ENCODE assay signal across 8 cellular contexts in genomic region chr4:52712172-52712990, GRCh38. TPM values are rescaled to one million over a fixed set of nuclear protein-coding genes. Genes with fewer than 3 reads are reported as not detected.
DNase-seq lines count a peak whose midpoint lies in the region; ATAC-seq lines count a peak whose summit lies in the region.

No MANE protein-coding gene starts in this region.

- peak; percentile 68 for DNase-seq in DMS114 treated with DMSO at 0.1 percent for 48 hours (lab: John Stamatoyannopoulos, UW; ENCODE audit: unreplicated experiment)
- peak; percentile 100 for DNase-seq in HuH-7.5 (ENCODE audit: low spot score)
- DNase-seq in OCI-M1 (lab: John Stamatoyannopoulos, UW), result peak; percentile 97
- DNase-seq in activated T-cell treated with anti-CD3 and anti-CD28 coated beads, Interleukin-2, amount 50 U/mL, for 1 hour, result peak; percentile 95
- peak; percentile 86 for DNase-seq in epithelial cell of prostate (ENCODE audit: low read depth, low spot score)
- DNase-seq in mucosa of gallbladder (ENCODE audit: low spot score), result peak; percentile 99
- DNase-seq in stimulated activated CD8-positive, alpha-beta memory T cell treated with anti-CD3 and anti-CD28 coated beads, Interleukin-4, amount 100 ng/mL, for 24 hours (ENCODE audit: low read depth), result peak; percentile 98

- H3K27ac ChIP-seq in epithelial cell of prostate, result peak overlapping the region; percentile 83

- ATAC-seq in GM21528 (IDR thresholded peaks at IDR 0.05; ENCODE audit: low FRiP score, unreplicated experiment), result peak; percentile 92

RNA-seq across cellular contexts. Expression of gene ERVMER34-1, which starts 38.8 kb away (rescaled TPM):
- 0.66 TPM for total RNA-seq in mucosa of gallbladder

RNA-seq across cellular contexts. Expression of gene USP46, which starts 53.3 kb away (rescaled TPM):
- 19.1 TPM for total RNA-seq in mucosa of gallbladder

Comparison
In these comparisons a context has a peak if more than half of its experiments do, and no peak if none do; other contexts are left out.
1. Peak in every context shown above with its lines: DNase-seq, ATAC-seq and H3K27ac ChIP-seq.